Comparison of ENCODE assay signal across 8 cellular contexts in the genomic region with DNA sequence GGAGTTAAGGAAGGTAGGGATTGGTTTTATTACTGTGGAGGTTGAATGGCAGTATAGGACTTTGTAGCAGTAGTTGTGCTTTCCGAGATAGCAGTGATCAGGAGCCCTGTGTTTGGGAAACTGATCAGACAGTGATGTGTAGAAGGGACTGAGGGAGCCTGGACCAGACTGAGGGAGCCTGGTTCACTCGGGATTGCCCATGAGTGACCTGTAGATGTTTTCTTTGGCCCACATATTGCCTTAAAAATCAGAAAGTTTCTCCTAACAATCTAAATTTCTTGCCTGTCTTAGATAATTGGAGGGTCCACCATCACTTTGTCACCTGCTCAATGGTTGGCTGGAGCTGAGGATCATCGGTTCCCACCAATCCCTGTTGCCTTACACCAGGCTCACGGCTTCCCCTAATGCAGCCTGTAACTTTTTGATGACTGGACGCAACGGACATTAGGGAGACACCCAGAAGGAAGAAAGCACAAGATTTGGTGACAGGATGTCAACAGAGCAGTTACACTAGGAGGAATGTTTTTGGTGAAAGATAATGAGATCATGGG. TPM values are rescaled to one million over a fixed set of nuclear protein-coding genes. Genes with fewer than 3 reads are reported as not detected.
DNase-seq lines count a peak whose midpoint lies in the region; ATAC-seq lines count a peak whose summit lies in the region.

No MANE protein-coding gene starts in this region.

- peak overlapping the region; percentile 98 for H3K27ac Mint-ChIP-seq in T-helper 2 cell treated with Interferon-gamma antibody and Interleukin-4, amounts not matched to agents 5 μg/mL and 100 μg/mL, for 36 hours
- peak overlapping the region; percentile 97 for H3K27ac Mint-ChIP-seq in activated T-helper 17 cell treated with anti-CD3 and anti-CD28 coated beads, Interleukin-2, amount 50 U/mL, for 72 hours
- H3K27ac Mint-ChIP-seq in immature natural killer cell = peak overlapping the region; percentile 90 to 97 (median 94)

- H3K9me3 Mint-ChIP-seq in T-helper 2 cell treated with Interferon-gamma antibody and Interleukin-4, amounts not matched to agents 5 μg/mL and 100 μg/mL, for 36 hours = no peaks in the 10 kb centered on the region
- H3K9me3 Mint-ChIP-seq in activated T-helper 17 cell treated with anti-CD3 and anti-CD28 coated beads, Interleukin-2, amount 50 U/mL, for 72 hours = no peaks in the 10 kb centered on the region
- H3K9me3 Mint-ChIP-seq in immature natural killer cell = no peaks in the 10 kb centered on the region

- H3K27ac ChIP-seq in temporal lobe (ENCODE audit: low read depth, low read length) = peak overlapping the region; percentile 87

- H3K27me3 Mint-ChIP-seq in T-helper 2 cell treated with Interferon-gamma antibody and Interleukin-4, amounts not matched to agents 5 μg/mL and 100 μg/mL, for 36 hours (ENCODE audit: low read depth) = no peaks in the 10 kb centered on the region
- no peaks in the 10 kb centered on the region for H3K27me3 Mint-ChIP-seq in activated T-helper 17 cell treated with anti-CD3 and anti-CD28 coated beads, Interleukin-2, amount 50 U/mL, for 72 hours
- H3K27me3 Mint-ChIP-seq in immature natural killer cell (ENCODE audit: low read depth in 3 of 3) = peaks cover 1 to 6% (median 5%) of the 10 kb centered on the region in 3 donors

- H3K36me3 Mint-ChIP-seq in T-helper 2 cell treated with Interferon-gamma antibody and Interleukin-4, amounts not matched to agents 5 μg/mL and 100 μg/mL, for 36 hours (ENCODE audit: low read depth) = peaks cover 7% of the 10 kb centered on the region
- peaks cover 25% of the 10 kb centered on the region for H3K36me3 Mint-ChIP-seq in activated T-helper 17 cell treated with anti-CD3 and anti-CD28 coated beads, Interleukin-2, amount 50 U/mL, for 72 hours (ENCODE audit: low read depth)
- H3K36me3 Mint-ChIP-seq in immature natural killer cell = no peaks in the 10 kb centered on the region

- peaks cover 35% of the 10 kb centered on the region for H3K4me1 Mint-ChIP-seq in T-helper 2 cell treated with Interferon-gamma antibody and Interleukin-4, amounts not matched to agents 5 μg/mL and 100 μg/mL, for 36 hours (ENCODE audit: low read depth)
- H3K4me1 Mint-ChIP-seq in activated T-helper 17 cell treated with anti-CD3 and anti-CD28 coated beads, Interleukin-2, amount 50 U/mL, for 72 hours = peaks cover 28% of the 10 kb centered on the region
- peaks cover 36 to 39% of the 10 kb centered on the region in 2 donors for H3K4me1 Mint-ChIP-seq in immature natural killer cell

- ATAC-seq in activated T-helper 17 cell treated with anti-CD3 and anti-CD28 coated beads, Interleukin-2, amount 50 U/mL, for 72 hours (replicated peaks) = no peak

- H3K4me3 Mint-ChIP-seq in T-helper 2 cell treated with Interferon-gamma antibody and Interleukin-4, amounts not matched to agents 5 μg/mL and 100 μg/mL, for 36 hours = peak overlapping the region; percentile 97
- H3K4me3 Mint-ChIP-seq in activated T-helper 17 cell treated with anti-CD3 and anti-CD28 coated beads, Interleukin-2, amount 50 U/mL, for 72 hours = peak overlapping the region; percentile 100
- peak overlapping the region; percentile 89 to 94 (median 91) for H3K4me3 Mint-ChIP-seq in immature natural killer cell

- DNase-seq in T-helper 2 cell treated with Interferon-gamma antibody and Interleukin-4, amounts not matched to agents 5 μg/mL and 100 μg/mL, for 36 hours (ENCODE audit: low spot score) = no peak
- no peak for DNase-seq in T-helper 2 cell
- no peak for DNase-seq in immature natural killer cell
- no peak for DNase-seq in cerebellum (ENCODE audit: low spot score)
- no peak for DNase-seq in effector CD8-positive, alpha-beta T cell (lab: John Stamatoyannopoulos, UW)
- no peak for DNase-seq in kidney glomerular epithelial cell (lab: John Stamatoyannopoulos, UW)

RNA-seq across cellular contexts. Expression of a gene that starts 1.1 kb away (rescaled TPM):
- 10 to 100 TPM; 53.8 to 70.5 TPM for total RNA-seq in activated T-helper 17 cell treated with anti-CD3 and anti-CD28 coated beads, Interleukin-2, amount 50 U/mL, for 72 hours
- polyA plus RNA-seq in immature natural killer cell = 10 to 100 TPM; 50.1 to 61.1 (median 54.8) TPM
- 54.3 TPM for total RNA-seq in temporal lobe
- total RNA-seq in cerebellum = 69.6 TPM

RNA-seq across cellular contexts. Expression of a gene that starts 8.2 kb away (rescaled TPM):
- 100 to 1,000 TPM; 346 to 572 TPM for total RNA-seq in activated T-helper 17 cell treated with anti-CD3 and anti-CD28 coated beads, Interleukin-2, amount 50 U/mL, for 72 hours
- polyA plus RNA-seq in immature natural killer cell = 10 to 100 TPM; 63.3 to 86.5 (median 76.4) TPM
- total RNA-seq in temporal lobe = 25.1 TPM
- total RNA-seq in cerebellum = 52.4 TPM

RNA-seq across cellular contexts. Expression of a gene that starts 15.1 kb away (rescaled TPM):
- total RNA-seq in activated T-helper 17 cell treated with anti-CD3 and anti-CD28 coated beads, Interleukin-2, amount 50 U/mL, for 72 hours = 10 to 100 TPM; 50.6 to 64.2 TPM
- 100 to 1,000 TPM; 224 to 275 (median 239) TPM for polyA plus RNA-seq in immature natural killer cell
- 27.8 TPM for total RNA-seq in temporal lobe
- total RNA-seq in cerebellum = 60.9 TPM
